In the genomic region with DNA sequence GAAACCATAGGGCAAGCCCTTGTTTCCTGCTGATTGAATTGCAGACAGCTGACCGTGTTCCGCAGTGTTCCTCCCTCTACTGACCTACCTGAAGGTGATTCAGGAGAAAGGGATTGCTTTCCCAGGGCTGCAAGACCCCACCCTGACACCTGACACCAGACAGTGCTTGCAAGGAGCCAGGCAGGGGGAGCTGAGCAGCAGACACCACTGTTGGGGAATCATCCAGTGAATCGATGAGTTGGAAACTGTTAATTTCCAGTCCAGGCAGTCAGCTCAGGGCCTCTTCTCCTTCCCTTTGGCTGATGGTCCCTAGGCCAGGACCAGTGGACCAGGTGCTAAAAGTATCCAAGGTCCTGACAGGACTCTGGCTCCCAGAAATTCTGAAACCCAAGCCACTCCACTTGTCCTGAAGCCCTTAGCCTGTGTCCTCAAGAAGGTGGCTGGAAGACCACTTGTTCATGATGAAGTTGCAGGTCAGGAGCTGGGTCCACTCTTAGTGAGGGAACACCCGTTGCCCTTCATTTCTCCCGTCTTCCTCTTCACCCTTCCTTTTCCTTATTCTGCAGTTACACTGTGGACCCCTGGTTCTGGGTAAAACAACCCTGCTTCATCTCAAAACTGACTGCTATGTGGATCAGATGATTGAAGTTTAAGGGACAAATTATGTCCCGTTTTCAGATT, we compare ENCODE assay signal across 10 cellular contexts. TPM values are rescaled to one million over a fixed set of nuclear protein-coding genes. Genes with fewer than 3 reads are reported as not detected.
A peak's percentile ranks its signal among the peaks of the same experiment; 100 is the strongest.
DNase-seq lines count a peak whose midpoint lies in the region; ATAC-seq and TF ChIP-seq lines count a peak whose summit lies in the region.
"Had no signal": no experiment of that assay in that cellular context is flagged by ENCODE, and none has a peak within 500 bp of the region (broad histone marks: within the 10 kb centered on the region; RNA-seq: fewer than 3 reads in every experiment).

No MANE protein-coding gene starts in this region.

- peak; percentile 72 for ATAC-seq in RWPE2 (ENCODE audit: low read depth)
- ATAC-seq in psoas muscle, result peak in 1 of 4 donors; percentile 11
- ATAC-seq in HG03565 (IDR thresholded peaks at IDR 0.05; ENCODE audit: unreplicated experiment), result no peak
- ATAC-seq: left colon had no signal

- WGBS in psoas muscle, 3 donors, result 37 to 69% (median 46%) methylated on average over 6 of the region's 6 CpGs

- H3K9me3 ChIP-seq in RWPE2 (ENCODE audit: severe bottlenecking) (no peaks in the 10 kb centered on the region), psoas muscle (no peaks in the 10 kb centered on the region)

- H3K36me3 ChIP-seq in RWPE2 (ENCODE audit: low read depth) (peaks cover 35% of the 10 kb centered on the region), psoas muscle (ENCODE audit: insufficient read depth in 1 of 2, low read depth in 1 of 2) (peaks cover 0 to 45% of the 10 kb centered on the region in 2 donors)

- TF ChIP-seq CTCF in RWPE2 (IDR thresholded peaks at IDR 0.05; ENCODE audit: poor library complexity, severe bottlenecking) (peak; percentile 14), epithelial cell of esophagus (IDR thresholded peaks at IDR 0.05; ENCODE audit: insufficient read depth, low read depth, low read length, missing control alignments) (no peak), psoas muscle (IDR thresholded peaks at IDR 0.05) (no peak)

- H3K27ac ChIP-seq in RWPE2 (ENCODE audit: poor library complexity, severe bottlenecking) (peak overlapping the region; percentile 92), psoas muscle (peak overlapping the region; percentile 99)

- intact Hi-C loops in psoas muscle (cut with DNase I), result loop anchor here in 1 of 2 donors (5.0 kb wide), 1 partner anchor 72 kb away; no protein-coding TSS in a partner anchor

- no peak overlapping the region for H3K4me3 ChIP-seq in RWPE2 (ENCODE audit: severe bottlenecking)
- no peak overlapping the region for H3K4me3 ChIP-seq in epithelial cell of esophagus (ENCODE audit: low read length)
- H3K4me3 ChIP-seq in psoas muscle, result peak overlapping the region; percentile 88

- H3K4me1 ChIP-seq in RWPE2 (ENCODE audit: insufficient read depth, poor library complexity, severe bottlenecking), result peaks cover 19% of the 10 kb centered on the region
- peaks cover 51% of the 10 kb centered on the region for H3K4me1 ChIP-seq in psoas muscle

- peak; percentile 30 for DNase-seq in NCI-H2227 (lab: John Stamatoyannopoulos, UW; ENCODE audit: unreplicated experiment)
- no peak for DNase-seq in NCI-H2227 treated with DMSO at 0.1 percent for 48 hours (lab: John Stamatoyannopoulos, UW)
- peak; percentile 88 for DNase-seq in RWPE2 (ENCODE audit: low spot score)
- peak; percentile 84 for DNase-seq in epithelial cell of esophagus (ENCODE audit: low read depth)
- peak in 1 of 2 donors; percentile 63 for DNase-seq in psoas muscle
- no peak for DNase-seq in NCI-H1092 (lab: John Stamatoyannopoulos, UW)
- no peak for DNase-seq in 8988T
- DNase-seq: NCI-H1694 treated with DMSO at 0.1 percent for 48 hours had no signal

- no peaks in the 10 kb centered on the region for H3K27me3 ChIP-seq in RWPE2 (ENCODE audit: insufficient read depth, poor library complexity, severe bottlenecking)
- no peaks in the 10 kb centered on the region for H3K27me3 ChIP-seq in psoas muscle (ENCODE audit: insufficient read depth in 3 of 3, low read length in 2 of 3)

RNA-seq across cellular contexts. Expression of gene UNK, which starts 9.5 kb away (rescaled TPM):
- total RNA-seq in psoas muscle, result 10 to 100 TPM in 1 of 4 donors, 1 to 10 TPM in 3; 7.9 to 11.6 (median 8.2) TPM
- 10 to 100 TPM in 1 of 3 donors, 1 to 10 TPM in 2; 6.9 to 13.7 (median 9.5) TPM for polyA plus RNA-seq in psoas muscle

RNA-seq across cellular contexts. Expression of gene GALK1, which starts 10.1 kb away (rescaled TPM):
- 10 to 100 TPM in 1 of 4 donors, 1 to 10 TPM in 3; 7.1 to 13.2 (median 9.4) TPM for total RNA-seq in psoas muscle
- polyA plus RNA-seq in psoas muscle, result 10 to 100 TPM in 2 of 3 donors, 1 to 10 TPM in 1; 8.3 to 12.8 (median 11.0) TPM

RNA-seq across cellular contexts. Expression of gene ITGB4, which starts 53.9 kb away (rescaled TPM):
- total RNA-seq in psoas muscle, result 1 to 10 TPM; 1.3 to 5.7 (median 3.9) TPM
- 1 to 10 TPM; 1.5 to 2.1 (median 1.6) TPM for polyA plus RNA-seq in psoas muscle

Comparison
In these comparisons a context has a peak if more than half of its experiments do, and no peak if none do; other contexts are left out.
1. DNase-seq: peak in NCI-H2227 (single experiment), RWPE2 (single experiment) and epithelial cell of esophagus (single experiment); none in NCI-H2227 treated with DMSO at 0.1 percent for 48 hours (single experiment), NCI-H1092 (single experiment) and 8988T (single experiment).